31 cellular contexts compared by ENCODE assay signal in genomic region chr18:10037181-10037580, GRCh38.
"Had no signal": no experiment of that assay in that cellular context is flagged by ENCODE, and none has a peak within 500 bp of the region (broad histone marks: within the 10 kb centered on the region; RNA-seq: fewer than 3 reads in every experiment).

No MANE protein-coding gene starts in this region.

- H3K27me3 Mint-ChIP-seq: activated CD8-positive, alpha-beta T cell treated with anti-CD3 and anti-CD28 coated beads for 36 hours had no signal

- H3K27ac Mint-ChIP-seq: activated CD4-positive, alpha-beta T cell treated with anti-CD3 and anti-CD28 coated beads, Interleukin-2, amount 10 ng/mL, durations not matched to agents 24 days and 14 days; activated CD8-positive, alpha-beta T cell treated with anti-CD3 and anti-CD28 coated beads for 36 hours; activated naive CD4-positive, alpha-beta T cell treated with anti-CD3 and anti-CD28 coated beads, Interleukin-2, amount 50 U/mL, for 24 hours; activated naive CD8-positive, alpha-beta T cell treated with anti-CD3 and anti-CD28 coated beads, Interleukin-2, amount 10 ng/mL, durations not matched to agents 7 days and 5 days; activated T-cell treated with anti-CD3 and anti-CD28 coated beads, Interleukin-2, amount 50 U/mL, for 72 hours; activated T-helper 17 cell treated with anti-CD3 and anti-CD28 coated beads, Interleukin-2, amount 50 U/mL, for 72 hours; T-helper 1 cell treated with Interleukin-12 subunit alpha and Interleukin-12 subunit beta and Interleukin-4 antibody, amounts not matched to agents 30 μg/mL and 1 μg/mL, for 36 hours; T-helper 2 cell treated with Interferon-gamma antibody and Interleukin-4, amounts not matched to agents 5 μg/mL and 100 μg/mL, for 36 hours had no signal

- H3K27me3 ChIP-seq: ascending aorta, MG63, Peyer's patch, SJCRH30 had no signal

- H3K4me3 ChIP-seq: ascending aorta, MG63, Peyer's patch, SJCRH30, SK-N-MC had no signal

- DNase-seq: activated CD4-positive, alpha-beta T cell treated with anti-CD3 and anti-CD28 coated beads, Interleukin-2, amount 10 ng/mL, durations not matched to agents 24 days and 14 days; activated CD4-positive, alpha-beta T cell treated with anti-CD3 and anti-CD28 coated beads, Interleukin-2, amount 50 U/mL, for 4 hours; activated CD8-positive, alpha-beta T cell treated with anti-CD3 and anti-CD28 coated beads for 36 hours; activated effector memory CD4-positive, alpha-beta T cell treated with anti-CD3 and anti-CD28 coated beads, Interleukin-2, amount 50 U/mL, for 16 hours; activated naive CD4-positive, alpha-beta T cell treated with Interleukin-2 at 50 U/mL for 16 hours; activated naive CD8-positive, alpha-beta T cell treated with anti-CD3 and anti-CD28 coated beads, Interleukin-2, amount 10 ng/mL, durations not matched to agents 7 days and 5 days; activated T-cell treated with anti-CD3 and anti-CD28 coated beads, Interleukin-2, amount 50 U/mL, for 1 hour; activated T-cell treated with anti-CD3 and anti-CD28 coated beads, Interleukin-2, amount 50 U/mL, for 72 hours; amygdala; Kasumi-1; KG1; MG63; NCI-H1048; NCI-H1105 treated with DMSO at 0.1 percent for 48 hours; NCI-H1436; NCI-H1694; NCI-H1930; NCI-H2081 treated with DMSO at 0.1 percent for 48 hours; NCI-H226; NCI-H446 treated with DMSO at 0.1 percent for 48 hours; NCI-H524; PC-3; Peyer's patch; Right ventricle myocardium superior; SJCRH30 had no signal

- H3K36me3 ChIP-seq: ascending aorta, MG63, Peyer's patch, SJCRH30 had no signal

- H3K27ac ChIP-seq: Peyer's patch, SJCRH30, SK-N-MC had no signal

- H3K4me1 Mint-ChIP-seq: activated CD4-positive, alpha-beta T cell treated with anti-CD3 and anti-CD28 coated beads, Interleukin-2, amount 10 ng/mL, durations not matched to agents 24 days and 14 days; activated T-helper 17 cell treated with anti-CD3 and anti-CD28 coated beads, Interleukin-2, amount 50 U/mL, for 72 hours had no signal

- H3K9me3 ChIP-seq: SJCRH30 had no signal

- H3K4me1 ChIP-seq: Peyer's patch, SJCRH30 had no signal

- H3K4me3 Mint-ChIP-seq: activated CD4-positive, alpha-beta T cell treated with anti-CD3 and anti-CD28 coated beads, Interleukin-2, amount 10 ng/mL, durations not matched to agents 24 days and 14 days; activated CD8-positive, alpha-beta T cell treated with anti-CD3 and anti-CD28 coated beads for 36 hours; activated naive CD4-positive, alpha-beta T cell treated with anti-CD3 and anti-CD28 coated beads, Interleukin-2, amount 50 U/mL, for 24 hours; activated naive CD8-positive, alpha-beta T cell treated with anti-CD3 and anti-CD28 coated beads, Interleukin-2, amount 10 ng/mL, durations not matched to agents 7 days and 5 days; activated T-cell treated with anti-CD3 and anti-CD28 coated beads, Interleukin-2, amount 50 U/mL, for 72 hours; activated T-helper 17 cell treated with anti-CD3 and anti-CD28 coated beads, Interleukin-2, amount 50 U/mL, for 72 hours; T-helper 1 cell treated with Interleukin-12 subunit alpha and Interleukin-12 subunit beta and Interleukin-4 antibody, amounts not matched to agents 30 μg/mL and 1 μg/mL, for 36 hours; T-helper 2 cell treated with Interferon-gamma antibody and Interleukin-4, amounts not matched to agents 5 μg/mL and 100 μg/mL, for 36 hours had no signal
